ENCODE assay signal across 18 cellular contexts in genomic region chr1:59698386-59698785, GRCh38.
DNase-seq lines count a peak whose midpoint lies in the region; ATAC-seq and TF ChIP-seq lines count a peak whose summit lies in the region.
"Had no signal": no experiment of that assay in that cellular context is flagged by ENCODE, and none has a peak within 500 bp of the region (broad histone marks: within the 10 kb centered on the region; RNA-seq: fewer than 3 reads in every experiment).

No MANE protein-coding gene starts in this region.

- no peaks in the 10 kb centered on the region for H3F3A ChIP-seq in smooth muscle cell (ENCODE audit: low read depth)

- DNase-seq in NCI-H82 (lab: John Stamatoyannopoulos, UW) = peak; percentile 20
- no peak for DNase-seq in NCI-H82 treated with DMSO at 0.1 percent for 48 hours (lab: John Stamatoyannopoulos, UW; ENCODE audit: unreplicated experiment)
- peak; percentile 33 for DNase-seq in NCI-H69 (lab: John Stamatoyannopoulos, UW)
- no peak for DNase-seq in memory B cell (ENCODE audit: low spot score in 2 of 2)
- no peak for DNase-seq in smooth muscle cell (lab: John Stamatoyannopoulos, UW; ENCODE audit: unreplicated experiment)
- DNase-seq in D341Med (ENCODE audit: low spot score) = no peak
- DNase-seq in NCI-H146 (lab: John Stamatoyannopoulos, UW) = no peak
- DNase-seq in DMS 273 treated with DMSO at 0.1 percent for 48 hours (lab: John Stamatoyannopoulos, UW) = no peak
- DNase-seq: activated B cell treated with CpG ODN at 0.5 μM for 24 hours; activated naive CD4-positive, alpha-beta T cell treated with anti-CD3 and anti-CD28 coated beads for 36 hours; CD8-positive, alpha-beta T cell; effector memory CD8-positive, alpha-beta T cell; GF-D8; GOT3; NCI-H1092; transverse colon had no signal

- peaks cover under 1% of the 10 kb centered on the region for H3K9me3 Mint-ChIP-seq in memory B cell
- H3K9me3 Mint-ChIP-seq: activated B cell treated with CpG ODN at 0.5 μM for 24 hours; activated naive CD4-positive, alpha-beta T cell treated with anti-CD3 and anti-CD28 coated beads for 36 hours; CD8-positive, alpha-beta T cell; effector memory CD8-positive, alpha-beta T cell had no signal

- peaks cover 7% of the 10 kb centered on the region for H3K36me3 Mint-ChIP-seq in memory B cell
- H3K36me3 Mint-ChIP-seq: CD8-positive, alpha-beta T cell had no signal

- H2AFZ ChIP-seq in smooth muscle cell (ENCODE audit: low read depth) = peak overlapping the region; percentile 20

- TF ChIP-seq CTCF in smooth muscle cell (IDR thresholded peaks at IDR 0.05; ENCODE audit: borderline replicate concordance, insufficient read depth, poor library complexity, severe bottlenecking) = no peak

- no peak overlapping the region for H3K27ac ChIP-seq in smooth muscle cell (ENCODE audit: low read depth)
- H3K27ac ChIP-seq: 22Rv1, cardiac muscle cell had no signal

- WGBS in smooth muscle cell (ENCODE audit: low lambda C conversion rate) = 51% methylated on average over 4 of the region's 4 CpGs

- H3K27me3 ChIP-seq in smooth muscle cell (ENCODE audit: low read depth) = no peaks in the 10 kb centered on the region
- H3K27me3 ChIP-seq: cardiac muscle cell, transverse colon had no signal

- H3K27ac Mint-ChIP-seq in memory B cell = peak overlapping the region; percentile 35
- H3K27ac Mint-ChIP-seq: activated naive CD4-positive, alpha-beta T cell treated with anti-CD3 and anti-CD28 coated beads for 36 hours had no signal

- H3K36me3 ChIP-seq in smooth muscle cell (ENCODE audit: low read depth) = no peaks in the 10 kb centered on the region
- H3K36me3 ChIP-seq: cardiac muscle cell, transverse colon had no signal

- H3K4me2 ChIP-seq in smooth muscle cell = no peak overlapping the region

- ATAC-seq in memory B cell (ENCODE audit: low read depth) = no peak
- ATAC-seq: CD8-positive, alpha-beta T cell had no signal

- H3K9ac ChIP-seq in smooth muscle cell (ENCODE audit: low read depth) = no peak overlapping the region

- peaks cover 23% of the 10 kb centered on the region for H3K4me1 ChIP-seq in smooth muscle cell (ENCODE audit: low read depth)

- no peaks in the 10 kb centered on the region for H3K27me3 Mint-ChIP-seq in memory B cell
- H3K27me3 Mint-ChIP-seq: activated B cell treated with CpG ODN at 0.5 μM for 24 hours; effector memory CD8-positive, alpha-beta T cell had no signal

- no peaks in the 10 kb centered on the region for H3K79me2 ChIP-seq in smooth muscle cell (ENCODE audit: low read depth)

- no peaks in the 10 kb centered on the region for H3K9me3 ChIP-seq in smooth muscle cell (replicated peaks; ENCODE audit: low read depth)
- H3K9me3 ChIP-seq: transverse colon had no signal

- H3K4me3 ChIP-seq in smooth muscle cell = peak overlapping the region; percentile 2
- H3K4me3 ChIP-seq: cardiac muscle cell, transverse colon had no signal

- H3K4me3 Mint-ChIP-seq in memory B cell = no peak overlapping the region
- H3K4me3 Mint-ChIP-seq: activated B cell treated with CpG ODN at 0.5 μM for 24 hours; activated naive CD4-positive, alpha-beta T cell treated with anti-CD3 and anti-CD28 coated beads for 36 hours had no signal

- peaks cover 23% of the 10 kb centered on the region for H3K4me1 Mint-ChIP-seq in memory B cell

- H4K20me1 ChIP-seq in smooth muscle cell (ENCODE audit: low read depth) = no peaks in the 10 kb centered on the region

Comparison
In these comparisons a context has a peak if more than half of its experiments do, and no peak if none do; other contexts are left out.
1. DNase-seq: peak in NCI-H82 (single experiment) and NCI-H69 (single experiment); none in NCI-H82 treated with DMSO at 0.1 percent for 48 hours (single experiment), memory B cell (0 of 2), smooth muscle cell (single experiment), D341Med (single experiment), NCI-H146 (single experiment) and DMS 273 treated with DMSO at 0.1 percent for 48 hours (single experiment).